Comparison of ENCODE assay signal across 9 cellular contexts in the genomic region with DNA sequence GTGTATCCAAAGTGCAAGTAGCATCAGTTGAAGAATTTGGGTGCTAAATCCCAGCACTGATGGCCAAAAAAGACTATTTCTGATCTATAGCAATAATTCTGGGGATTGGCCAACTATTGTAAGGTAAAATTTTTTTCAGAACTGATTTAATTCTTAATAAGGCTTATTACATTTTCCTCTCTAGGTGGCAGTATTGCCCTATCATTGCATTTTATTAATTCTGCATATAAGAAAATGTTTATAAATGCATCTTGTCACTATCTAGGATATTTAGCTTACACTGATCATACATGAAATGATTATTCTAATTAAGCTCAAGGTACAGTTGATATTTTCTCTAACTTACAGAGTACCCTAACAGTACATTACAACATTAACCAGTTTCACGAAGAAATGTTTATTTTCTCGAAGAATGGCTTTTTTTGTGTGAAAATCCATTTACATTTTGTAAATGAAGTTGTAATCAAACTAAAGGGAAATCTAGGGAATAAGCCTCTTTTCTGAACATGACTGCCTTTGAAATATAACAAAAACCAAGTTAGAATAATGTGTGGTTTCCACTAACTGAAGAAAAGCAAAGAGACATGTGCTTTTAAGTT. TPM values are rescaled to one million over a fixed set of nuclear protein-coding genes. Genes with fewer than 3 reads are reported as not detected.
DNase-seq lines count a peak whose midpoint lies in the region; ATAC-seq and TF ChIP-seq lines count a peak whose summit lies in the region.
"Had no signal": no experiment of that assay in that cellular context is flagged by ENCODE, and none has a peak within 500 bp of the region (broad histone marks: within the 10 kb centered on the region; RNA-seq: fewer than 3 reads in every experiment).

No MANE protein-coding gene starts in this region.

- POLR2A ChIA-PET in OCI-LY7 (lab: Charles Lee) = interaction anchor here (0.7 to 1.5 kb wide), 2 partner anchors 13 to 24 kb away, joined by 3 read pairs; no protein-coding TSS in a partner anchor

- H3K36me3 ChIP-seq in GM23248 (ENCODE audit: low read depth) (no peaks in the 10 kb centered on the region), OCI-LY7 (ENCODE audit: insufficient read depth, low read length) (no peaks in the 10 kb centered on the region), esophagus muscularis mucosa (peaks cover 0 to 92% (median 0%) of the 10 kb centered on the region in 4 donors)

- H3K4me1 ChIP-seq in GM23248 (ENCODE audit: insufficient read depth) (no peaks in the 10 kb centered on the region), OCI-LY7 (ENCODE audit: insufficient read depth, low read length, poor library complexity, severe bottlenecking) (no peaks in the 10 kb centered on the region), esophagus muscularis mucosa (no peaks in the 10 kb centered on the region)

- H3K4me3 ChIP-seq in GM23248 (no peak overlapping the region), OCI-LY7 (ENCODE audit: low read depth, low read length, poor library complexity, severe bottlenecking) (no peak overlapping the region), esophagus muscularis mucosa (no peak overlapping the region)

- H3K9me2 ChIP-seq in GM23248 (ENCODE audit: insufficient read depth) = no peaks in the 10 kb centered on the region
- no peaks in the 10 kb centered on the region for H3K9me2 ChIP-seq in OCI-LY7 (ENCODE audit: insufficient read depth, low read length)

- no TSS peak for BruUV-seq in OCI-LY7 (replicated peaks; lab: Mats Ljungman, UMichigan)

- DNase-seq in AG08395 (ENCODE audit: low spot score) = peak; percentile 40
- DNase-seq in GM23248 = peak; percentile 67
- peak; percentile 41 for DNase-seq in OCI-LY7 (ENCODE audit: low spot score)
- DNase-seq in esophagus muscularis mucosa (ENCODE audit: extremely low spot score) = no peak
- DNase-seq in renal cortical epithelial cell (ENCODE audit: low read depth) = peak; percentile 61

- no peaks in the 10 kb centered on the region for H3K9me3 ChIP-seq in GM23248 (ENCODE audit: low read depth)
- no peaks in the 10 kb centered on the region for H3K9me3 ChIP-seq in OCI-LY7 (ENCODE audit: low read length)
- no peaks in the 10 kb centered on the region for H3K9me3 ChIP-seq in esophagus muscularis mucosa

- H3K4me2 ChIP-seq in GM23248 (ENCODE audit: unreplicated experiment) = no peak overlapping the region
- no peak overlapping the region for H3K4me2 ChIP-seq in OCI-LY7 (ENCODE audit: low read length)

- in situ Hi-C loops in GM23248 (cut with MboI) = loop anchor here (10.0 kb wide), 1 partner anchor 119 kb away; no protein-coding TSS in a partner anchor

- H3K9ac ChIP-seq in GM23248 = no peak overlapping the region

- H2AFZ ChIP-seq in GM23248 (no peak overlapping the region), OCI-LY7 (ENCODE audit: low read length) (no peak overlapping the region)

- no peak for TF ChIP-seq EP300 in esophagus muscularis mucosa (IDR thresholded peaks at IDR 0.05)

- no peaks in the 10 kb centered on the region for H3K79me2 ChIP-seq in GM23248 (ENCODE audit: insufficient read depth)
- H3K79me2 ChIP-seq in OCI-LY7 (ENCODE audit: insufficient read depth, low read depth, low read length) = no peaks in the 10 kb centered on the region

- intact Hi-C loops in OCI-LY7 (cut with micrococcal nuclease; ENCODE audit: unreplicated experiment) = loop anchor here (1.0 to 2.0 kb wide), 2 partner anchors 119 to 333 kb away; no protein-coding TSS in a partner anchor
- intact Hi-C loops in esophagus muscularis mucosa (cut with DNase I) = no loop called here

- H3F3A ChIP-seq in GM23248 (ENCODE audit: insufficient read depth) = no peaks in the 10 kb centered on the region

- H3K27me3 ChIP-seq in GM23248 (replicated peaks; ENCODE audit: insufficient read depth) (no peaks in the 10 kb centered on the region), esophagus muscularis mucosa (no peaks in the 10 kb centered on the region)

- H3K27ac ChIP-seq in GM23248 (no peak overlapping the region), OCI-LY7 (ENCODE audit: low read depth, low read length, poor library complexity, severe bottlenecking) (no peak overlapping the region), esophagus muscularis mucosa (replicated peaks in 1 of 4) (no peak overlapping the region)
- H3K27ac ChIP-seq: epithelial cell of prostate had no signal

- no peak for TF ChIP-seq POLR2A in esophagus muscularis mucosa (IDR thresholded peaks at IDR 0.05; ENCODE audit: low read depth)

- CTCF ChIA-PET in OCI-LY7 (lab: Charles Lee; ENCODE audit: unreplicated experiment) = no interaction called here

- TF ChIP-seq CTCF in OCI-LY7 (conservative IDR thresholded peaks at IDR 0.05; ENCODE audit: low read length) (peak; percentile 86), esophagus muscularis mucosa (IDR thresholded peaks at IDR 0.05) (peak; percentile 51 to 65 (median 62))

- H4K20me1 ChIP-seq in GM23248 (ENCODE audit: insufficient read depth) (no peaks in the 10 kb centered on the region), OCI-LY7 (ENCODE audit: insufficient read depth, low read length) (no peaks in the 10 kb centered on the region)

- WGBS in GM23248 (ENCODE audit: low coverage in 1 of 2, low lambda C conversion rate in 2 of 2, missing lambda C conversion rate in 2 of 2), 2 experiments = 91 to 97% methylated on average over 2 of the region's 2 CpGs
- WGBS in esophagus muscularis mucosa = 91% methylated on average over 2 of the region's 2 CpGs

- ATAC-seq in HG03139 (IDR thresholded peaks at IDR 0.05; ENCODE audit: unreplicated experiment) (no peak), HG03159 (IDR thresholded peaks at IDR 0.05; ENCODE audit: unreplicated experiment) (no peak), HG03175 (IDR thresholded peaks at IDR 0.05; ENCODE audit: unreplicated experiment) (no peak)

RNA-seq across cellular contexts. Expression of gene TTN, which starts 11.0 kb away (rescaled TPM):
- total RNA-seq in GM23248 (2014; rRNA removed; shearing (Covaris generic)) = not detected in 2 replicates
- polyA plus RNA-seq in GM23248 (2016; fragmentation: Nextera tagmentation; extraction: Ambion mirVana) = 0.13 and 0.39 TPM in 2 replicates
- 0.03 and 0.19 TPM in 2 replicates for total RNA-seq in OCI-LY7 (2014; rRNA removed; shearing (Covaris generic))
- total RNA-seq in OCI-LY7 (2022) (under 0.01 and 0.02 TPM in 2 replicates), esophagus muscularis mucosa (1 to 10 TPM; 2.8 to 10.0 (median 8.3) TPM), renal cortical epithelial cell (under 0.01 and 0.05 TPM in 2 replicates)
